9 cellular contexts compared by ENCODE assay signal in genomic region chr16:4372578-4373355, GRCh38. TPM values are rescaled to one million over a fixed set of nuclear protein-coding genes. Genes with fewer than 3 reads are reported as not detected.
DNase-seq lines count a peak whose midpoint lies in the region; ATAC-seq and TF ChIP-seq lines count a peak whose summit lies in the region.
"Had no signal": no experiment of that assay in that cellular context is flagged by ENCODE, and none has a peak within 500 bp of the region (broad histone marks: within the 10 kb centered on the region; RNA-seq: fewer than 3 reads in every experiment).

No MANE protein-coding gene starts in this region.

- intact Hi-C loops in heart right ventricle (cut with DNase I) = no loop called here
- intact Hi-C loops in Right ventricle myocardium superior (cut with DNase I) = no loop called here
- intact Hi-C loops in activated CD4-positive, alpha-beta T cell treated with anti-CD3 and anti-CD28 coated beads, Interleukin-2, amount 10 ng/mL, durations not matched to agents 24 days and 14 days (cut with micrococcal nuclease) = loop anchor here (5.0 kb wide), 1 partner anchor 45 kb away; the partner anchor contains the start of gene CORO7

- H3K4me1 ChIP-seq in heart right ventricle = peaks cover 39 to 91% (median 75%) of the 10 kb centered on the region in 9 donors

- H3K4me3 ChIP-seq in heart right ventricle (peak overlapping the region; percentile 54 to 71 (median 62)), skeletal muscle cell (ENCODE audit: low read depth, low read length) (peak overlapping the region; percentile 79)

- peak overlapping the region in 1 of 2 donors; percentile 6 for H3K27ac Mint-ChIP-seq in T-cell
- no peak overlapping the region for H3K27ac Mint-ChIP-seq in glutamatergic neuron (ENCODE audit: unreplicated experiment)
- H3K27ac Mint-ChIP-seq in activated CD4-positive, alpha-beta T cell treated with anti-CD3 and anti-CD28 coated beads, Interleukin-2, amount 10 ng/mL, durations not matched to agents 24 days and 14 days = no peak overlapping the region
- H3K27ac Mint-ChIP-seq: activated naive CD8-positive, alpha-beta T cell treated with anti-CD3 and anti-CD28 coated beads, Interleukin-2, amount 10 ng/mL, durations not matched to agents 7 days and 5 days had no signal

- DNase-seq in heart right ventricle (peak in 1 of 2 donors; percentile 47), Right ventricle myocardium superior (no peak), T-cell (no peak), glutamatergic neuron (no peak), skeletal muscle cell (ENCODE audit: low read depth) (no peak)
- no peak for DNase-seq in activated CD4-positive, alpha-beta T cell treated with anti-CD3 and anti-CD28 coated beads, Interleukin-2, amount 10 ng/mL, durations not matched to agents 24 days and 14 days
- DNase-seq in activated CD4-positive, alpha-beta T cell treated with anti-CD3 and anti-CD28 coated beads, Interleukin-2, amount 50 U/mL, for 4 hours = no peak

- ATAC-seq in heart right ventricle = peak in 1 of 8 donors; percentile 9
- ATAC-seq in Right ventricle myocardium superior (ENCODE audit: poor library complexity) = no peak
- no peak for ATAC-seq in T-cell (replicated peaks in 1 of 4)
- no peak for ATAC-seq in HG03135 (IDR thresholded peaks at IDR 0.05; ENCODE audit: unreplicated experiment)

- H3K9me3 ChIP-seq in heart right ventricle = no peaks in the 10 kb centered on the region

- CTCF ChIA-PET in T-cell (lab: Charles Lee) = no interaction called here

- H3K36me3 ChIP-seq in heart right ventricle = peaks cover 0 to 12% (median 0%) of the 10 kb centered on the region in 9 donors

- H3K27ac ChIP-seq in heart right ventricle = peak overlapping the region in 9 of 10 donors; percentile 76 to 88 (median 83)

- POLR2A ChIA-PET in T-cell (lab: Charles Lee) = interaction anchor here in 1 of 2 donors (0.6 kb wide), 1 partner anchor 203 kb away, joined by 3 read pairs; no protein-coding TSS in a partner anchor

- H3K4me3 Mint-ChIP-seq in T-cell (peak overlapping the region; percentile 71 to 80 (median 78)), glutamatergic neuron (ENCODE audit: unreplicated experiment) (peak overlapping the region; percentile 86)
- no peak overlapping the region for H3K4me3 Mint-ChIP-seq in activated CD4-positive, alpha-beta T cell treated with anti-CD3 and anti-CD28 coated beads, Interleukin-2, amount 10 ng/mL, durations not matched to agents 24 days and 14 days

- H3K9me3 Mint-ChIP-seq in T-cell (no peaks in the 10 kb centered on the region), glutamatergic neuron (ENCODE audit: unreplicated experiment) (no peaks in the 10 kb centered on the region)
- H3K9me3 Mint-ChIP-seq in activated CD4-positive, alpha-beta T cell treated with anti-CD3 and anti-CD28 coated beads, Interleukin-2, amount 10 ng/mL, durations not matched to agents 24 days and 14 days = no peaks in the 10 kb centered on the region
- H3K9me3 Mint-ChIP-seq: activated naive CD8-positive, alpha-beta T cell treated with anti-CD3 and anti-CD28 coated beads, Interleukin-2, amount 10 ng/mL, durations not matched to agents 7 days and 5 days had no signal

- H3K27me3 ChIP-seq in heart right ventricle = no peaks in the 10 kb centered on the region

- H3K27me3 Mint-ChIP-seq in T-cell (no peaks in the 10 kb centered on the region), glutamatergic neuron (ENCODE audit: unreplicated experiment) (peaks cover 8% of the 10 kb centered on the region)
- no peaks in the 10 kb centered on the region for H3K27me3 Mint-ChIP-seq in activated CD4-positive, alpha-beta T cell treated with anti-CD3 and anti-CD28 coated beads, Interleukin-2, amount 10 ng/mL, durations not matched to agents 24 days and 14 days
- H3K27me3 Mint-ChIP-seq: activated naive CD8-positive, alpha-beta T cell treated with anti-CD3 and anti-CD28 coated beads, Interleukin-2, amount 10 ng/mL, durations not matched to agents 7 days and 5 days had no signal

- TF ChIP-seq CTCF in heart right ventricle (IDR thresholded peaks at IDR 0.05) (no peak), glutamatergic neuron (IDR thresholded peaks at IDR 0.05; ENCODE audit: partially characterized antibody, unreplicated experiment) (no peak)

- H3K4me1 Mint-ChIP-seq in T-cell (peaks cover 21 to 27% (median 24%) of the 10 kb centered on the region in 3 donors), glutamatergic neuron (ENCODE audit: low read depth, unreplicated experiment) (peaks cover 9% of the 10 kb centered on the region)
- no peaks in the 10 kb centered on the region for H3K4me1 Mint-ChIP-seq in activated CD4-positive, alpha-beta T cell treated with anti-CD3 and anti-CD28 coated beads, Interleukin-2, amount 10 ng/mL, durations not matched to agents 24 days and 14 days

- WGBS in heart right ventricle, 2 donors = 60 to 67% methylated on average over 10 of the region's 10 CpGs

- H3K36me3 Mint-ChIP-seq in T-cell = peaks cover 1% of the 10 kb centered on the region
- no peaks in the 10 kb centered on the region for H3K36me3 Mint-ChIP-seq in glutamatergic neuron (ENCODE audit: unreplicated experiment)
- peaks cover 2% of the 10 kb centered on the region for H3K36me3 Mint-ChIP-seq in activated CD4-positive, alpha-beta T cell treated with anti-CD3 and anti-CD28 coated beads, Interleukin-2, amount 10 ng/mL, durations not matched to agents 24 days and 14 days (ENCODE audit: low read depth)
- H3K36me3 Mint-ChIP-seq: activated naive CD8-positive, alpha-beta T cell treated with anti-CD3 and anti-CD28 coated beads, Interleukin-2, amount 10 ng/mL, durations not matched to agents 7 days and 5 days had no signal

RNA-seq across cellular contexts. Expression of gene VASN, which starts 1.1 kb away (rescaled TPM):
- total RNA-seq in heart right ventricle (10 to 100 TPM in 1 of 10 donors, 1 to 10 TPM in 9; 3.1 to 14.7 (median 5.8) TPM), Right ventricle myocardium superior (5.7 TPM), T-cell (under 1 TPM; 0.38 to 0.89 (median 0.56) TPM), glutamatergic neuron (ENCODE audit: unreplicated experiment) (4.1 TPM)
- 10 to 100 TPM in 1 of 2 donors, 1 to 10 TPM in 1; 7.7 to 27.9 TPM for polyA plus RNA-seq in heart right ventricle
- 0.16 TPM in 1 of 2 replicates, not detected in the other for total RNA-seq in activated CD4-positive, alpha-beta T cell treated with anti-CD3 and anti-CD28 coated beads, Interleukin-2, amount 10 ng/mL, durations not matched to agents 24 days and 14 days

RNA-seq across cellular contexts. Expression of gene PAM16, which starts 21.6 kb away (rescaled TPM):
- total RNA-seq in heart right ventricle (10 to 100 TPM; 44.2 to 75.0 (median 55.6) TPM), Right ventricle myocardium superior (74.0 TPM), T-cell (10 to 100 TPM; 41.2 to 53.7 (median 47.4) TPM), glutamatergic neuron (ENCODE audit: unreplicated experiment) (33.1 TPM)
- polyA plus RNA-seq in heart right ventricle = 100 to 1,000 TPM; 136 to 288 TPM
- total RNA-seq in activated CD4-positive, alpha-beta T cell treated with anti-CD3 and anti-CD28 coated beads, Interleukin-2, amount 10 ng/mL, durations not matched to agents 24 days and 14 days = 93.5 and 104 TPM in 2 replicates

RNA-seq across cellular contexts. Expression of gene CORO7, which starts 43.6 kb away (rescaled TPM):
- total RNA-seq in heart right ventricle (10 to 100 TPM in 5 of 10 donors, 1 to 10 TPM in 5; 6.5 to 21.8 (median 10.1) TPM), Right ventricle myocardium superior (11.6 TPM), T-cell (100 to 1,000 TPM; 213 to 675 (median 230) TPM), glutamatergic neuron (ENCODE audit: unreplicated experiment) (200 TPM)
- polyA plus RNA-seq in heart right ventricle = 10 to 100 TPM; 11.9 to 17.0 TPM
- total RNA-seq in activated CD4-positive, alpha-beta T cell treated with anti-CD3 and anti-CD28 coated beads, Interleukin-2, amount 10 ng/mL, durations not matched to agents 24 days and 14 days = 86.3 and 93.3 TPM in 2 replicates

RNA-seq across cellular contexts. Expression of gene DNAJA3, which starts 52.9 kb away (rescaled TPM):
- total RNA-seq in heart right ventricle (10 to 100 TPM; 51.4 to 76.7 (median 72.5) TPM), Right ventricle myocardium superior (76.8 TPM), T-cell (10 to 100 TPM; 37.7 to 73.8 (median 65.7) TPM), glutamatergic neuron (ENCODE audit: unreplicated experiment) (32.6 TPM)
- 10 to 100 TPM; 29.0 to 52.1 TPM for polyA plus RNA-seq in heart right ventricle
- total RNA-seq in activated CD4-positive, alpha-beta T cell treated with anti-CD3 and anti-CD28 coated beads, Interleukin-2, amount 10 ng/mL, durations not matched to agents 24 days and 14 days = 106 and 108 TPM in 2 replicates

RNA-seq across cellular contexts. Expression of gene GLIS2, which starts 56.9 kb away (rescaled TPM):
- total RNA-seq in heart right ventricle = 10 to 100 TPM in 8 of 10 donors, 1 to 10 TPM in 2; 9.0 to 16.9 (median 14.9) TPM
- polyA plus RNA-seq in heart right ventricle = 10 to 100 TPM in 1 of 2 donors, 1 to 10 TPM in 1; 6.9 to 13.1 TPM
- total RNA-seq in Right ventricle myocardium superior = 14.6 TPM
- total RNA-seq in T-cell = under 1 TPM in 3 of 5 donors, not detected in 2; 0.18 to 0.20 (median 0.19) TPM
- total RNA-seq in glutamatergic neuron (ENCODE audit: unreplicated experiment) = 16.5 TPM
- 1.0 and 1.4 TPM in 2 replicates for total RNA-seq in activated CD4-positive, alpha-beta T cell treated with anti-CD3 and anti-CD28 coated beads, Interleukin-2, amount 10 ng/mL, durations not matched to agents 24 days and 14 days
